ENCODE assay signal across 23 cellular contexts in the genomic region with DNA sequence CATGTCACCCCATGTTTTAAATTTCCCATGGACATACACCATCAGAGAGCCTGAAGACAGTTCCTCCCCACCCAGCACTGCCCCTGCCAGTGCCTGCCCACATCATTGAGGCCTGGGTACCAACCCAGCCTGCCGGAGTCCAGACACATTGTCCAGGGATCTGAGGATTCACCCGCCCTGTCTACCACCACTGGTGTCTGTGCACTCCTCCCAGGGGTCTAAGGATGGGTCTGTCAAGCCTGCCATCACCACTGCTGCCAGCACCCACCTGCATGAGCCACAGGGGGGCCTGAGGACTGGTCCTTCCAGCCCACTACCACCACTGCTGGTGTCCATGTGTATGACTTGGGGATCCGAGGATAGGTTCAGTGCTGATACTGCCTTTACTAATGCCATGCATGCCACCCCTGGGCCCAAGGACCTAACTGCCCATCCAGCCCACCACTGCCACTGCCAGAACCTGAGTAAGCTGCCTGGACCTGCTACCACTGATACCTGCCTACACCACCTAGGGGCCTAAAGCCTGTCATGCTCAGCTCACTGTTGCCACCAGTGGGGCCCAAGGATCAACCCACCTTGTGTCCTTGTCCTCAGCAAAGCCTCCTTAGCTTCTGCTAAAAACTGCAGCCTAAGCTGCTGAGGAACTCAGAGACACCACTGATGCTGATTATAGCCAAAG.
DNase-seq lines count a peak whose midpoint lies in the region; ATAC-seq, FAIRE-seq and TF ChIP-seq lines count a peak whose summit lies in the region.
"Had no signal": no experiment of that assay in that cellular context is flagged by ENCODE, and none has a peak within 500 bp of the region (broad histone marks: within the 10 kb centered on the region; RNA-seq: fewer than 3 reads in every experiment).

No MANE protein-coding gene starts in this region.

- H3K4me1 ChIP-seq in right cardiac atrium (ENCODE audit: control insufficient read depth, insufficient read depth, low read length): no peaks in the 10 kb centered on the region
- H3K4me1 ChIP-seq in kidney (ENCODE audit: control insufficient read depth in 1 of 2, insufficient read depth in 1 of 2, low read depth in 1 of 2, low read length in 2 of 2): no peaks in the 10 kb centered on the region
- H3K4me1 ChIP-seq: BLaER1 treated with 17β-estradiol and CSF1 and Interleukin-3, amounts not matched to agents 10 nM and 100 nM had no signal

- H3K27ac Mint-ChIP-seq in stimulated activated effector memory CD8-positive, alpha-beta T cell treated with anti-CD3 and anti-CD28 coated beads, Interleukin-12 subunit alpha, Interleukin-12 subunit beta, amount 100 ng/mL, for 72 hours: peak overlapping the region; percentile 48
- H3K27ac Mint-ChIP-seq: B cell; CD4-positive, alpha-beta memory T cell had no signal

- H3K9me3 ChIP-seq in right cardiac atrium (ENCODE audit: control insufficient read depth, low read length) (no peaks in the 10 kb centered on the region), kidney (ENCODE audit: control insufficient read depth in 1 of 2, low read length in 2 of 2) (no peaks in the 10 kb centered on the region)

- peaks cover 22% of the 10 kb centered on the region for H3K36me3 Mint-ChIP-seq in stimulated activated effector memory CD8-positive, alpha-beta T cell treated with anti-CD3 and anti-CD28 coated beads, Interleukin-12 subunit alpha, Interleukin-12 subunit beta, amount 100 ng/mL, for 72 hours

- WGBS in right cardiac atrium: 97% methylated on average over 3 of the region's 3 CpGs

- no peak overlapping the region for H3K9ac ChIP-seq in kidney (ENCODE audit: low read length in 2 of 2)
- H3K9ac ChIP-seq: BLaER1 treated with 17β-estradiol and CSF1 and Interleukin-3, amounts not matched to agents 10 nM and 100 nM had no signal

- FAIRE-seq in kidney (lab: Jason Lieb, UNC): no peak
- FAIRE-seq: A204.1, GM12891, GM18507, H54 had no signal

- ATAC-seq in Right ventricle myocardium inferior: peak; percentile 20
- ATAC-seq in Right ventricle myocardium superior (ENCODE audit: poor library complexity): no peak
- ATAC-seq in right cardiac atrium: peak; percentile 52 to 64
- no peak for ATAC-seq in stimulated activated effector memory CD8-positive, alpha-beta T cell treated with anti-CD3 and anti-CD28 coated beads, Interleukin-12 subunit alpha, Interleukin-12 subunit beta, amount 100 ng/mL, for 72 hours
- ATAC-seq in GM18858 (IDR thresholded peaks at IDR 0.05; ENCODE audit: unreplicated experiment): no peak
- no peak for ATAC-seq in sciatic nerve

- peaks cover 0 to 3% of the 10 kb centered on the region in 2 donors for H3K36me3 ChIP-seq in kidney (ENCODE audit: control insufficient read depth in 1 of 2, insufficient read depth in 2 of 2, low read length in 2 of 2)

- peaks cover 6% of the 10 kb centered on the region for H3K9me3 Mint-ChIP-seq in stimulated activated effector memory CD8-positive, alpha-beta T cell treated with anti-CD3 and anti-CD28 coated beads, Interleukin-12 subunit alpha, Interleukin-12 subunit beta, amount 100 ng/mL, for 72 hours

- intact Hi-C loops in Right ventricle myocardium inferior (cut with DNase I) (no loop called here), Right ventricle myocardium superior (cut with DNase I) (no loop called here), right cardiac atrium (cut with DNase I) (no loop called here), cardiac septum (cut with DNase I) (no loop called here), kidney (cut with DNase I) (no loop called here), sciatic nerve (cut with DNase I) (no loop called here)

- no peaks in the 10 kb centered on the region for H3K4me1 Mint-ChIP-seq in stimulated activated effector memory CD8-positive, alpha-beta T cell treated with anti-CD3 and anti-CD28 coated beads, Interleukin-12 subunit alpha, Interleukin-12 subunit beta, amount 100 ng/mL, for 72 hours
- H3K4me1 Mint-ChIP-seq: B cell; CD4-positive, alpha-beta memory T cell had no signal

- no peak overlapping the region for H3K4me3 ChIP-seq in right cardiac atrium (ENCODE audit: low read length)
- no peak overlapping the region for H3K4me3 ChIP-seq in kidney (ENCODE audit: low read length in 2 of 2)
- H3K4me3 ChIP-seq: BLaER1 treated with 17β-estradiol and CSF1 and Interleukin-3, amounts not matched to agents 10 nM and 100 nM had no signal

- DNase-seq in Right ventricle myocardium inferior (ENCODE audit: missing footprints) (no peak), Right ventricle myocardium superior (no peak), right cardiac atrium (peak in 2 of 3 donors; percentile 7 to 16), cardiac septum (ENCODE audit: low spot score) (no peak), kidney (peak; percentile 45), sciatic nerve (ENCODE audit: low spot score) (no peak)
- DNase-seq in stimulated activated effector memory CD8-positive, alpha-beta T cell treated with anti-CD3 and anti-CD28 coated beads, Interleukin-12 subunit alpha, Interleukin-12 subunit beta, amount 100 ng/mL, for 72 hours (ENCODE audit: low spot score in 2 of 2): no peak
- DNase-seq: Calu3; CD4-positive, alpha-beta memory T cell; COR-L47; DMS53; DMS79 treated with DMSO at 0.1 percent for 48 hours; GF-D8; GOT3; HCEC 1CT had no signal

- TF ChIP-seq CTCF in kidney (IDR thresholded peaks at IDR 0.05; ENCODE audit: borderline replicate concordance, extremely low read depth, insufficient read depth): no peak

- H3K27ac ChIP-seq in right cardiac atrium (ENCODE audit: low read length) (no peak overlapping the region), kidney (ENCODE audit: low read depth in 2 of 2, low read length in 2 of 2) (no peak overlapping the region)
- H3K27ac ChIP-seq: 22Rv1; BLaER1 treated with 17β-estradiol and CSF1 and Interleukin-3, amounts not matched to agents 10 nM and 100 nM had no signal

- no peak overlapping the region for H3K4me3 Mint-ChIP-seq in stimulated activated effector memory CD8-positive, alpha-beta T cell treated with anti-CD3 and anti-CD28 coated beads, Interleukin-12 subunit alpha, Interleukin-12 subunit beta, amount 100 ng/mL, for 72 hours
- H3K4me3 Mint-ChIP-seq: B cell; CD4-positive, alpha-beta memory T cell had no signal

- H3K27me3 ChIP-seq in right cardiac atrium (ENCODE audit: control insufficient read depth, insufficient read depth): no peaks in the 10 kb centered on the region
- H3K27me3 ChIP-seq: BLaER1 treated with 17β-estradiol and CSF1 and Interleukin-3, amounts not matched to agents 10 nM and 100 nM had no signal

Comparison
In these comparisons a context has a peak if more than half of its experiments do, and no peak if none do; other contexts are left out.
1. ATAC-seq: peak in Right ventricle myocardium inferior (single experiment) and right cardiac atrium (2 of 2); none in Right ventricle myocardium superior (single experiment), stimulated activated effector memory CD8-positive, alpha-beta T cell treated with anti-CD3 and anti-CD28 coated beads, Interleukin-12 subunit alpha, Interleukin-12 subunit beta, amount 100 ng/mL, for 72 hours (single experiment), GM18858 (single experiment) and sciatic nerve (single experiment).
2. DNase-seq: peak in right cardiac atrium (2 of 3) and kidney (single experiment); none in Right ventricle myocardium inferior (single experiment), Right ventricle myocardium superior (single experiment), cardiac septum (single experiment), stimulated activated effector memory CD8-positive, alpha-beta T cell treated with anti-CD3 and anti-CD28 coated beads, Interleukin-12 subunit alpha, Interleukin-12 subunit beta, amount 100 ng/mL, for 72 hours (0 of 2) and sciatic nerve (single experiment).